Comparison of ENCODE assay signal across 23 cellular contexts in genomic region chr4:5822617-5823016, GRCh38.
DNase-seq lines count a peak whose midpoint lies in the region; ATAC-seq, FAIRE-seq and TF ChIP-seq lines count a peak whose summit lies in the region.
"Had no signal": no experiment of that assay in that cellular context is flagged by ENCODE, and none has a peak within 500 bp of the region (broad histone marks: within the 10 kb centered on the region; RNA-seq: fewer than 3 reads in every experiment).

No MANE protein-coding gene starts in this region.

- H3K9ac ChIP-seq in BLaER1: no peak overlapping the region; the same call in 1 of the 2 replicates
- peak overlapping the region; percentile 21; the same call in 1 of the 2 replicates for H3K9ac ChIP-seq in MM.1S (ENCODE audit: low read length)
- no peak overlapping the region for H3K9ac ChIP-seq in K562 (ENCODE audit: insufficient read depth in 1 of 2, low read depth in 2 of 2, low read length in 2 of 2)
- H3K9ac ChIP-seq in colonic mucosa (ENCODE audit: low read depth in 2 of 2, low read length in 2 of 2): no peak overlapping the region

- no peak for TF ChIP-seq EP300 in K562 (IDR thresholded peaks at IDR 0.05; ENCODE audit: low read length)

- H3K4me2 ChIP-seq in BLaER1 (peak overlapping the region; percentile 87), MM.1S (ENCODE audit: low read depth, low read length) (peak overlapping the region; percentile 62), K562 (ENCODE audit: insufficient read depth, low read length) (no peak overlapping the region)

- H3K27ac ChIP-seq in BLaER1: peak overlapping the region; percentile 69
- H3K27ac ChIP-seq in MM.1S (ENCODE audit: low read length): peak overlapping the region; percentile 78; the same call in 1 of the 2 replicates
- no peak overlapping the region for H3K27ac ChIP-seq in K562 (ENCODE audit: extremely low read depth, low read depth, low read length)
- no peak overlapping the region for H3K27ac ChIP-seq in colonic mucosa
- H3K27ac ChIP-seq: SJSA1 had no signal

- H3K4me3 ChIP-seq in BLaER1 (0 out of 2 replicates have a peak overlapping the region, but pooled peaks have one; percentile 16), MM.1S (ENCODE audit: low read length) (no peak overlapping the region; the same call in 1 of the 2 replicates), K562 (no peak overlapping the region), colonic mucosa (no peak overlapping the region)
- H3K4me3 ChIP-seq: SJSA1 had no signal

- WGBS in K562 (ENCODE audit: insufficient coverage, low coverage, missing lambda C conversion rate): 0% methylated on average over 4 of the region's 5 CpGs

- H3K36me3 ChIP-seq in BLaER1 (peaks cover 80% of the 10 kb centered on the region), MM.1S (replicated peaks; ENCODE audit: insufficient read depth, low read length) (no peaks in the 10 kb centered on the region), K562 (ENCODE audit: control insufficient read depth, insufficient read depth, low read length) (no peaks in the 10 kb centered on the region), colonic mucosa (no peaks in the 10 kb centered on the region)

- peaks cover 62% of the 10 kb centered on the region for H3K4me1 ChIP-seq in BLaER1
- peaks cover 51% of the 10 kb centered on the region for H3K4me1 ChIP-seq in MM.1S (ENCODE audit: low read length)
- H3K4me1 ChIP-seq in K562 (replicated peaks in 1 of 2; ENCODE audit: control insufficient read depth in 2 of 2, insufficient read depth in 2 of 2, low read length in 2 of 2): no peaks in the 10 kb centered on the region
- no peaks in the 10 kb centered on the region for H3K4me1 ChIP-seq in colonic mucosa
- H3K4me1 ChIP-seq: Caco-2, SJSA1 had no signal

- H3K9me3 ChIP-seq in BLaER1 (no peaks in the 10 kb centered on the region), MM.1S (replicated peaks; ENCODE audit: insufficient read depth, low read length) (no peaks in the 10 kb centered on the region), K562 (replicated peaks; ENCODE audit: control insufficient read depth, insufficient read depth, low read depth, low read length) (no peaks in the 10 kb centered on the region), colonic mucosa (no peaks in the 10 kb centered on the region)
- H3K9me3 ChIP-seq: Caco-2, SJSA1 had no signal

- no peak for TF ChIP-seq POLR2A in K562 (conservative IDR thresholded peaks at IDR 0.05)

- TF ChIP-seq CTCF in MM.1S (IDR thresholded peaks at IDR 0.05; ENCODE audit: low read length) (no peak), K562 (IDR thresholded peaks at IDR 0.05 in 2 of 3, conservative IDR thresholded peaks at IDR 0.05 in 1 of 3; ENCODE audit: insufficient read depth in 2 of 3, low read depth in 1 of 3, low read length in 3 of 3) (no peak), colonic mucosa (IDR thresholded peaks at IDR 0.05) (no peak)

- CTCF ChIA-PET in K562 (lab: Yijun Ruan, JAX; ENCODE audit: low intra/inter-chr PET ratio): no interaction called here

- TF ChIP-seq RAD21 in K562 (CRISPR knock-in tag; conservative IDR thresholded peaks at IDR 0.05 in 1 of 2, IDR thresholded peaks at IDR 0.05 in 1 of 2): no peak

- FAIRE-seq in K562 (lab: Jason Lieb, UNC): no peak
- FAIRE-seq: A204.1, H54 had no signal

- no TSS peak for BruUV-seq in K562 (replicated peaks; lab: Mats Ljungman, UMichigan)

- no peaks in the 10 kb centered on the region for H3K27me3 ChIP-seq in BLaER1
- H3K27me3 ChIP-seq in MM.1S (replicated peaks; ENCODE audit: insufficient read depth, low read length): no peaks in the 10 kb centered on the region
- H3K27me3 ChIP-seq in K562 (ENCODE audit: control insufficient read depth in 2 of 2, insufficient read depth in 2 of 2, low read length in 2 of 2): peaks cover 0 to 3% of the 10 kb centered on the region in 2 experiments; a peak in 1 of 5 replicates
- no peaks in the 10 kb centered on the region for H3K27me3 ChIP-seq in colonic mucosa
- H3K27me3 ChIP-seq: SJSA1 had no signal

- ATAC-seq in K562 (no peak), SK-N-SH treated with all-trans-retinoic acid at 6 μM for 48 hours (no peak), GM18511 (IDR thresholded peaks at IDR 0.05; ENCODE audit: unreplicated experiment) (no peak)

- H4K20me1 ChIP-seq in BLaER1: peaks cover 2% of the 10 kb centered on the region; the same call in 1 of the 2 replicates
- no peaks in the 10 kb centered on the region for H4K20me1 ChIP-seq in MM.1S (ENCODE audit: insufficient read depth, low read length)
- H4K20me1 ChIP-seq in K562 (replicated peaks; ENCODE audit: control insufficient read depth, insufficient read depth, low read length): no peaks in the 10 kb centered on the region

- H3F3A ChIP-seq in MM.1S (ENCODE audit: insufficient read depth, low read length): peaks cover 33% of the 10 kb centered on the region

- DNase-seq in GDM1 (lab: John Stamatoyannopoulos, UW) (peak; percentile 19), MM.1S (no peak), K562 (ENCODE audit: extremely low read depth in 1 of 4, low spot score in 3 of 4) (peak in 1 of 4 experiments; percentile 55), colonic mucosa (no peak), posterior vena cava (ENCODE audit: low spot score) (no peak)
- DNase-seq: C1 segment of cervical spinal cord; Caco-2; CD4-positive, alpha-beta memory T cell; DMS79 treated with DMSO at 0.1 percent for 48 hours; Kasumi-1; NCI-H1105 treated with DMSO at 0.1 percent for 48 hours; NCI-H2029; NCI-H446 treated with DMSO at 0.1 percent for 48 hours; NCI-H526; NCI-H82; Right ventricle myocardium superior; RPMI8226 had no signal

- H3K79me2 ChIP-seq in MM.1S (ENCODE audit: low read length): no peaks in the 10 kb centered on the region
- H3K79me2 ChIP-seq in K562 (ENCODE audit: control insufficient read depth, insufficient read depth, low read length): no peaks in the 10 kb centered on the region

- in situ Hi-C loops in K562 (cut with MboI): loop anchor here (25.0 kb wide), 1 partner anchor 1335 kb away; no protein-coding TSS in a partner anchor

- no peaks in the 10 kb centered on the region for H3K9me1 ChIP-seq in K562 (ENCODE audit: control insufficient read depth, insufficient read depth, low read length)

- intact Hi-C loops in K562 (cut with micrococcal nuclease) (no loop called here), colonic mucosa (cut with DNase I) (no loop called here), posterior vena cava (cut with DNase I) (no loop called here)

- POLR2A ChIA-PET in K562 (lab: Yijun Ruan, JAX): interaction anchor here (0.5 kb wide), 1 partner anchor 18 kb away, joined by 3 read pairs; no protein-coding TSS in a partner anchor

- no peak overlapping the region for H2AFZ ChIP-seq in MM.1S (ENCODE audit: low read length)
- H2AFZ ChIP-seq in K562 (ENCODE audit: low read depth, low read length): no peak overlapping the region

- no peaks in the 10 kb centered on the region for H3K9me2 ChIP-seq in MM.1S (replicated peaks; ENCODE audit: insufficient read depth, low read length)

TF ChIP-seq in K562, 482 proteins besides CTCF, POLR2A, EP300 and RAD21 (continues in another document):
- TF ChIP-seq TCF3 (CRISPR knock-in tag; IDR thresholded peaks at IDR 0.05): peak; percentile 63
- peak; percentile 52; the same call in 1 of the 2 replicates for TF ChIP-seq ZNF395 (CRISPR knock-in tag; IDR thresholded peaks at IDR 0.05)
- TF ChIP-seq CBFA2T3 (IDR thresholded peaks at IDR 0.05): peak; percentile 63
- TF ChIP-seq CGGBP1 (CRISPR knock-in tag; IDR thresholded peaks at IDR 0.05): no peak

TF ChIP-seq in SK-N-SH treated with all-trans-retinoic acid at 6 μM for 48 hours, 23 proteins besides CTCF, POLR2A, EP300 and RAD21 (continues in another document):
- TF ChIP-seq OSR1 (CRISPR knock-in tag; IDR thresholded peaks at IDR 0.05) (no peak), POU6F1 (CRISPR knock-in tag; IDR thresholded peaks at IDR 0.05; ENCODE audit: borderline replicate concordance, low read depth) (no peak), CREB5 (CRISPR knock-in tag; IDR thresholded peaks at IDR 0.05; ENCODE audit: low read depth) (no peak), TCF4 (CRISPR knock-in tag; IDR thresholded peaks at IDR 0.05; ENCODE audit: borderline replicate concordance) (no peak)

Comparison
In these comparisons a context has a peak if more than half of its experiments do, and no peak if none do; other contexts are left out.
1. H3K27ac ChIP-seq: peak in BLaER1 (single experiment) and MM.1S (single experiment); none in K562 (single experiment) and colonic mucosa (single experiment).